In the genomic region with DNA sequence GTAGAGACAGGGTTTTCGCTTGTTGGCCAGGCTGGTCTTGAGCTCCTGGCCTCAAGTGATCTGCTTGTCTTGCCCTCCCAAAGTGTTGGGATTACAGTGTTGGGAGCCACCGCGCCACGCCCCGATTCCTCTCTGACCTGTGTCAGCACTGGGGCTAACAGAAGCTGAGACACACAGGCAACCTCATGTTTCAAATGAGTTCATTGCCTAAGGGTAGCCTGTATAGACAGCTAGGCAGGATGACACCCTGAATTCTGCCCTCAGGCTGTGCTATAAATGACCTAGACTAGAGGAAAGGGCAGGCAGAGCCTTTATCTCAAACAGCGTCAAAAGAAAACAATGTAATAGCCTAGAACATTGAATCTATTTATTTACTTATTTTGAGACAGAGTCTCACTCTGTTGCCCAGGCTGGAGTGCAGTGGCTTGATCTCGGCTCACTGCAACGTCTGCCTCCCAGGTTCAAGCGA, we compare ENCODE assay signal across 18 cellular contexts. TPM values are rescaled to one million over a fixed set of nuclear protein-coding genes. Genes with fewer than 3 reads are reported as not detected.
DNase-seq lines count a peak whose midpoint lies in the region; ATAC-seq and TF ChIP-seq lines count a peak whose summit lies in the region.
"Had no signal": no experiment of that assay in that cellular context is flagged by ENCODE, and none has a peak within 500 bp of the region (broad histone marks: within the 10 kb centered on the region; RNA-seq: fewer than 3 reads in every experiment).

No MANE protein-coding gene starts in this region.

- H3K27ac ChIP-seq in endodermal cell (ENCODE audit: low read depth, low read length) (no peak overlapping the region), parathyroid adenoma (peak overlapping the region; percentile 1)
- H3K27ac ChIP-seq: tibial artery had no signal

- H2AFZ ChIP-seq in parathyroid adenoma = peak overlapping the region; percentile 55

- peaks cover 50% of the 10 kb centered on the region for H3K4me1 ChIP-seq in Caco-2
- H3K4me1 ChIP-seq in endodermal cell (ENCODE audit: control insufficient read depth, insufficient read depth, low read length) = no peaks in the 10 kb centered on the region
- H3K4me1 ChIP-seq in parathyroid adenoma = no peaks in the 10 kb centered on the region

- H3K27me3 Mint-ChIP-seq in Caco-2 (ENCODE audit: insufficient read depth, unreplicated experiment) = no peaks in the 10 kb centered on the region
- H3K27me3 Mint-ChIP-seq in endodermal cell (ENCODE audit: insufficient read depth) = no peaks in the 10 kb centered on the region
- no peaks in the 10 kb centered on the region for H3K27me3 Mint-ChIP-seq in activated CD4-positive, alpha-beta memory T cell treated with anti-CD3 and anti-CD28 coated beads, Interleukin-2, amount 10 ng/mL, durations not matched to agents 7 days and 5 days

- H3K27ac Mint-ChIP-seq in Caco-2 (ENCODE audit: unreplicated experiment) (peak overlapping the region; percentile 26), endodermal cell (peak overlapping the region; percentile 39)
- H3K27ac Mint-ChIP-seq in activated CD4-positive, alpha-beta memory T cell treated with anti-CD3 and anti-CD28 coated beads, Interleukin-2, amount 10 ng/mL, durations not matched to agents 7 days and 5 days = no peak overlapping the region

- H3K4me3 ChIP-seq in Caco-2 (ENCODE audit: low read depth, low read length) (no peak overlapping the region), endodermal cell (ENCODE audit: low read length) (no peak overlapping the region), parathyroid adenoma (ENCODE audit: low read depth, low read length) (no peak overlapping the region)
- H3K4me3 ChIP-seq: tibial artery had no signal

- peak overlapping the region; percentile 31 for H3K4me2 ChIP-seq in parathyroid adenoma (ENCODE audit: low read length)

- intact Hi-C loops in Caco-2 (cut with micrococcal nuclease; ENCODE audit: unreplicated experiment) = no loop called here

- POLR2A ChIA-PET in Caco-2 (lab: Charles Lee) = no interaction called here
- POLR2A ChIA-PET in activated CD4-positive, alpha-beta memory T cell treated with anti-CD3 and anti-CD28 coated beads, Interleukin-2, amount 10 ng/mL, durations not matched to agents 7 days and 5 days (lab: Charles Lee) = interaction anchor here (0.6 kb wide), 1 partner anchor 1477 kb away, joined by 3 read pairs; no protein-coding TSS in a partner anchor

- TF ChIP-seq CTCF in Caco-2 (IDR thresholded peaks at IDR 0.05; ENCODE audit: insufficient read depth in 1 of 2, low read depth in 1 of 2, low read length in 1 of 2, severe bottlenecking in 1 of 2, unreplicated experiment in 1 of 2) (no peak), endodermal cell (conservative IDR thresholded peaks at IDR 0.05) (no peak), parathyroid adenoma (IDR thresholded peaks at IDR 0.05) (no peak)

- H3K9me3 ChIP-seq in Caco-2 (no peaks in the 10 kb centered on the region), endodermal cell (ENCODE audit: control insufficient read depth, low read length) (no peaks in the 10 kb centered on the region), parathyroid adenoma (ENCODE audit: control insufficient read depth, low read length) (no peaks in the 10 kb centered on the region)
- H3K9me3 ChIP-seq: tibial artery had no signal

- ATAC-seq in GM21423 (IDR thresholded peaks at IDR 0.05; ENCODE audit: unreplicated experiment) = no peak

- peak; percentile 55 to 81 for DNase-seq in Caco-2
- peak; percentile 59 for DNase-seq in HuH-7.5 (ENCODE audit: low spot score)
- DNase-seq in endodermal cell = peak; percentile 39
- DNase-seq in dedifferentiated amniotic fluid mesenchymal stem cell (ENCODE audit: extremely low spot score) = no peak
- DNase-seq in ecto neural progenitor cell (ENCODE audit: low spot score) = no peak
- DNase-seq in activated CD4-positive, alpha-beta memory T cell treated with anti-CD3 and anti-CD28 coated beads, Interleukin-2, amount 10 ng/mL, durations not matched to agents 7 days and 5 days = no peak
- DNase-seq: activated CD4-positive, alpha-beta T cell treated with anti-CD3 and anti-CD28 coated beads, Interleukin-2, amount 50 U/mL, for 1 hour; amniotic stem cell; DMS 273 treated with DMSO at 0.1 percent for 48 hours; NCI-H2171 treated with DMSO at 0.1 percent for 48 hours; NK-92 treated with Interleukin-12 subunit alpha and Interleukin-12 subunit beta, amount 100 ng/mL, for 24 hours; SHP77; stimulated activated CD4-positive, alpha-beta T cell treated with anti-CD3 and anti-CD28 coated beads, Interleukin-2, amount 100 ng/mL, for 24 hours; T-helper 9 cell; tibial artery had no signal

- no peaks in the 10 kb centered on the region for H3K79me2 ChIP-seq in parathyroid adenoma

- H3K9me3 Mint-ChIP-seq in Caco-2 (ENCODE audit: unreplicated experiment) = no peaks in the 10 kb centered on the region
- no peaks in the 10 kb centered on the region for H3K9me3 Mint-ChIP-seq in endodermal cell
- no peaks in the 10 kb centered on the region for H3K9me3 Mint-ChIP-seq in activated CD4-positive, alpha-beta memory T cell treated with anti-CD3 and anti-CD28 coated beads, Interleukin-2, amount 10 ng/mL, durations not matched to agents 7 days and 5 days

- WGBS in endodermal cell (ENCODE audit: insufficient coverage in 1 of 2, insufficient read length in 1 of 2), 2 experiments = 94 to 96% methylated on average over 9 of the region's 9 CpGs

- H3K27me3 ChIP-seq in Caco-2 (replicated peaks; ENCODE audit: control insufficient read depth, insufficient read depth, low read length) (no peaks in the 10 kb centered on the region), endodermal cell (ENCODE audit: control insufficient read depth, insufficient read depth, low read length, poor library complexity, severe bottlenecking) (no peaks in the 10 kb centered on the region), parathyroid adenoma (ENCODE audit: control insufficient read depth, insufficient read depth, low read length) (no peaks in the 10 kb centered on the region)
- H3K27me3 ChIP-seq: tibial artery had no signal

- H3K4me3 Mint-ChIP-seq in Caco-2 (ENCODE audit: unreplicated experiment) (no peak overlapping the region), endodermal cell (no peak overlapping the region)
- H3K4me3 Mint-ChIP-seq in activated CD4-positive, alpha-beta memory T cell treated with anti-CD3 and anti-CD28 coated beads, Interleukin-2, amount 10 ng/mL, durations not matched to agents 7 days and 5 days = no peak overlapping the region

- no peaks in the 10 kb centered on the region; the same call in none of the 2 replicates for H3K36me3 ChIP-seq in Caco-2 (ENCODE audit: control insufficient read depth, insufficient read depth, low read length)
- peaks cover 3% of the 10 kb centered on the region for H3K36me3 ChIP-seq in endodermal cell (ENCODE audit: control insufficient read depth, insufficient read depth, low read length)
- no peaks in the 10 kb centered on the region for H3K36me3 ChIP-seq in parathyroid adenoma (ENCODE audit: control insufficient read depth, insufficient read depth, low read length)

- peaks cover 20% of the 10 kb centered on the region for H3K4me1 Mint-ChIP-seq in Caco-2 (ENCODE audit: low read depth, unreplicated experiment)
- H3K4me1 Mint-ChIP-seq in endodermal cell = no peaks in the 10 kb centered on the region
- peaks cover 17% of the 10 kb centered on the region for H3K4me1 Mint-ChIP-seq in activated CD4-positive, alpha-beta memory T cell treated with anti-CD3 and anti-CD28 coated beads, Interleukin-2, amount 10 ng/mL, durations not matched to agents 7 days and 5 days

- H3K36me3 Mint-ChIP-seq in Caco-2 (ENCODE audit: insufficient read depth, unreplicated experiment) (peaks cover 6% of the 10 kb centered on the region), endodermal cell (ENCODE audit: low read depth) (peaks cover 24% of the 10 kb centered on the region)
- peaks cover 4% of the 10 kb centered on the region for H3K36me3 Mint-ChIP-seq in activated CD4-positive, alpha-beta memory T cell treated with anti-CD3 and anti-CD28 coated beads, Interleukin-2, amount 10 ng/mL, durations not matched to agents 7 days and 5 days (ENCODE audit: low read depth)

- CTCF ChIA-PET in Caco-2 (lab: Charles Lee) = interaction anchor here (0.7 to 2.3 kb wide), 4 partner anchors 14 to 292 kb away, joined by 3 to 6 read pairs (median 4); no protein-coding TSS in a partner anchor
- CTCF ChIA-PET in activated CD4-positive, alpha-beta memory T cell treated with anti-CD3 and anti-CD28 coated beads, Interleukin-2, amount 10 ng/mL, durations not matched to agents 7 days and 5 days (lab: Charles Lee) = interaction anchor here (0.7 to 11.7 kb wide), 4 partner anchors 16 to 119 kb away, joined by 3 to 169 read pairs (median 4); no protein-coding TSS in a partner anchor

- BruUV-seq in Caco-2 (replicated peaks; lab: Mats Ljungman, UMichigan) = no TSS peak

- H3K9ac ChIP-seq in endodermal cell (ENCODE audit: extremely low read depth, low read length, poor library complexity, severe bottlenecking) (no peak overlapping the region), parathyroid adenoma (no peak overlapping the region)

RNA-seq across cellular contexts. Expression of a gene that starts 2.3 kb away (rescaled TPM):
- total RNA-seq in Caco-2 (2022) = 5.2 and 6.8 TPM in 2 replicates
- 10 to 100 TPM in 1 of 2 donors, 1 to 10 TPM in 1; 7.3 to 11.7 TPM for total RNA-seq in endodermal cell
- 14.7 TPM for polyA plus RNA-seq in endodermal cell (2013, experiment 1 of 2)
- 10.5 TPM for polyA plus RNA-seq in endodermal cell (2013, experiment 2 of 2)
- total RNA-seq in activated CD4-positive, alpha-beta memory T cell treated with anti-CD3 and anti-CD28 coated beads, Interleukin-2, amount 10 ng/mL, durations not matched to agents 7 days and 5 days = 1 to 10 TPM; 5.2 to 5.6 TPM

RNA-seq across cellular contexts. Expression of a gene that starts 19.3 kb away (rescaled TPM):
- 19.1 and 20.3 TPM in 2 replicates for total RNA-seq in Caco-2 (2022)
- 10 to 100 TPM; 12.1 to 15.3 TPM for total RNA-seq in endodermal cell
- 14.4 TPM for polyA plus RNA-seq in endodermal cell (2013, experiment 1 of 2)
- 13.5 TPM for polyA plus RNA-seq in endodermal cell (2013, experiment 2 of 2)
- 10 to 100 TPM; 13.5 to 16.3 TPM for total RNA-seq in activated CD4-positive, alpha-beta memory T cell treated with anti-CD3 and anti-CD28 coated beads, Interleukin-2, amount 10 ng/mL, durations not matched to agents 7 days and 5 days

RNA-seq across cellular contexts. Expression of a gene that starts 19.4 kb away (rescaled TPM):
- total RNA-seq in Caco-2 (2022) = 43.7 and 48.3 TPM in 2 replicates
- total RNA-seq in endodermal cell = 10 to 100 TPM; 28.6 to 37.1 TPM
- 16.1 TPM for polyA plus RNA-seq in endodermal cell (2013, experiment 1 of 2)
- 13.6 TPM for polyA plus RNA-seq in endodermal cell (2013, experiment 2 of 2)
- total RNA-seq in activated CD4-positive, alpha-beta memory T cell treated with anti-CD3 and anti-CD28 coated beads, Interleukin-2, amount 10 ng/mL, durations not matched to agents 7 days and 5 days = 10 to 100 TPM; 28.0 to 29.8 TPM

RNA-seq across cellular contexts. Expression of a gene that starts 28.7 kb away (rescaled TPM):
- 0.16 and 0.46 TPM in 2 replicates for total RNA-seq in Caco-2 (2022)
- under 1 TPM; 0.20 to 0.51 TPM for total RNA-seq in endodermal cell
- 0.04 TPM for polyA plus RNA-seq in endodermal cell (2013, experiment 1 of 2)
- polyA plus RNA-seq in endodermal cell (2013, experiment 2 of 2) = not detected
- not detected for total RNA-seq in activated CD4-positive, alpha-beta memory T cell treated with anti-CD3 and anti-CD28 coated beads, Interleukin-2, amount 10 ng/mL, durations not matched to agents 7 days and 5 days
- total RNA-seq: myocyte had no signal

RNA-seq across cellular contexts. Expression of a gene that starts 57.5 kb away (rescaled TPM):
- total RNA-seq in Caco-2 (2022) (13.9 and 14.1 TPM in 2 replicates), endodermal cell (10 to 100 TPM; 25.9 to 39.1 TPM)
- 16.8 TPM for polyA plus RNA-seq in endodermal cell (2013, experiment 1 of 2)
- polyA plus RNA-seq in endodermal cell (2013, experiment 2 of 2) = 13.0 TPM
- total RNA-seq in activated CD4-positive, alpha-beta memory T cell treated with anti-CD3 and anti-CD28 coated beads, Interleukin-2, amount 10 ng/mL, durations not matched to agents 7 days and 5 days = 10 to 100 TPM; 19.8 to 21.1 TPM

Comparison
In these comparisons a context has a peak if more than half of its experiments do, and no peak if none do; other contexts are left out.
1. DNase-seq: peak in Caco-2 (2 of 2), HuH-7.5 (single experiment) and endodermal cell (single experiment); none in dedifferentiated amniotic fluid mesenchymal stem cell (single experiment), ecto neural progenitor cell (single experiment) and activated CD4-positive, alpha-beta memory T cell treated with anti-CD3 and anti-CD28 coated beads, Interleukin-2, amount 10 ng/mL, durations not matched to agents 7 days and 5 days (single experiment).